ENCODE assay signal across 1 cellular context in the genomic region with DNA sequence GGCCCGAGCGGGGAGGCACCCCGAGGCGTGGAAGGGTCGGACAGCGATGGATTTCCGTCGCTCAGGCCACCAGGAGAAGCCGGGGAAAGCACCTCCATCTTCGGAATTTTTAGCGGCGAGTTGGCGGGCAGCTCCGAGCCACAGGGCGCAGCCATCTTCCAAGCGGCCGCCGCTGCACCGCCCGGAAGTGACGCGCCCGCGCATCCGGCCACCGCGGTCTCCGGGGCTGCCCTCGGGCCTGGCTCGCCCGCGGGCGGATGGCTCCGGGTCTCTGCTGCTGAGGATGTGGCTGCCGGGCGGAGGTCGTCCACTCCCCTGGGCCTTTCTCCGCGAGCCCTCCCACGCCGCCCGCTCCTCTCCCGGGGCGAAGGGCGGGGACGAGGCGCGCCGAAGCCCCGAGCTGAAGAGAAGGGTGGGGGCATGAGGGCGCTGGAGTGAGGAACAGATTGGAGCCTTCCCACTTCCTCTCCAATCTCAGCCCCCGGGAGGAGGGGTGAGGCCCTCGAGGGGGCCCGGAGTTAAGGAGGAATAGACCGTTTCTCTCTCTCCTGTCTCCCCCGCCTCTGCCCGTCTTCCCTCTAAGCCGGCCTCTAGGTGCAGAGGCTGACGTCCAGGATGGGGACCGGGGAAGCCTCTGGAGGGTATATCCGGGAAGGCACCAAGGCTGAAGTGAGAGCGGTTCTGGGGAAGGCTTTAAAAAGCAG.
TF ChIP-seq lines count a peak whose summit lies in the region.

A gene (minus strand): TSS at position 181 of the 704 bp plus-strand sequence. CDS start 26 bp downstream, at position 155.

TF ChIP-seq in HepG2, 621 proteins besides CTCF, POLR2A, EP300 and RAD21 (continued from another document and continues in another):
- TF ChIP-seq, protein P1, sequence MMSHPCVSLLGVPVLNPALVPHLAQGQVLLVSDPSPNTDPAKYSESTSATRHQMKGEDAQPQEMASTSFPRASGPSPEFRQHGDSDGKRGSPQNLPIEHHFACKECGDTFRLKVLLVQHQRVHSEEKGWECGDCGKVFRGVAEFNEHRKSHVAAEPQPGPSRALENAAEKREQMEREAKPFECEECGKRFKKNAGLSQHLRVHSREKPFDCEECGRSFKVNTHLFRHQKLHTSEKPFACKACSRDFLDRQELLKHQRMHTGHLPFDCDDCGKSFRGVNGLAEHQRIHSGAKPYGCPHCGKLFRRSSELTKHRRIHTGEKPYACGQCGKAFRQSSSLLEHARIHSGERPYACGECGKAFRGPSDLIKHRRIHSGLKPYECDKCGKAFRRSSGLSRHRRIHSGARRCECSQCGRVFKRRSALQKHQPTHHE (CRISPR knock-in tag; IDR thresholded peaks at IDR 0.05; ENCODE audit: borderline replicate concordance) = 0 out of 2 replicates have a peak, but pooled peaks have one; percentile 31
- TF ChIP-seq LCORL (IDR thresholded peaks at IDR 0.05) = no peak
- 0 out of 2 replicates have a peak, but pooled peaks have one; percentile 49 for TF ChIP-seq LCORL (CRISPR knock-in tag; IDR thresholded peaks at IDR 0.05)
- TF ChIP-seq ZNF598 (CRISPR knock-in tag; IDR thresholded peaks at IDR 0.05; ENCODE audit: borderline replicate concordance) = peak; percentile 60; the same call in 1 of the 2 replicates
- no peak for TF ChIP-seq ZNF644 (CRISPR knock-in tag; IDR thresholded peaks at IDR 0.05; ENCODE audit: low read depth)
- TF ChIP-seq, protein P2, sequence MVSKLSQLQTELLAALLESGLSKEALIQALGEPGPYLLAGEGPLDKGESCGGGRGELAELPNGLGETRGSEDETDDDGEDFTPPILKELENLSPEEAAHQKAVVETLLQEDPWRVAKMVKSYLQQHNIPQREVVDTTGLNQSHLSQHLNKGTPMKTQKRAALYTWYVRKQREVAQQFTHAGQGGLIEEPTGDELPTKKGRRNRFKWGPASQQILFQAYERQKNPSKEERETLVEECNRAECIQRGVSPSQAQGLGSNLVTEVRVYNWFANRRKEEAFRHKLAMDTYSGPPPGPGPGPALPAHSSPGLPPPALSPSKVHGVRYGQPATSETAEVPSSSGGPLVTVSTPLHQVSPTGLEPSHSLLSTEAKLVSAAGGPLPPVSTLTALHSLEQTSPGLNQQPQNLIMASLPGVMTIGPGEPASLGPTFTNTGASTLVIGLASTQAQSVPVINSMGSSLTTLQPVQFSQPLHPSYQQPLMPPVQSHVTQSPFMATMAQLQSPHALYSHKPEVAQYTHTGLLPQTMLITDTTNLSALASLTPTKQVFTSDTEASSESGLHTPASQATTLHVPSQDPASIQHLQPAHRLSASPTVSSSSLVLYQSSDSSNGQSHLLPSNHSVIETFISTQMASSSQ (IDR thresholded peaks at IDR 0.05; ENCODE audit: low read depth) = no peak
- TF ChIP-seq, protein P2 (CRISPR knock-in tag; IDR thresholded peaks at IDR 0.05; ENCODE audit: borderline replicate concordance) = no peak; the same call in 1 of the 2 replicates
- peak; percentile 98 for TF ChIP-seq YY1 (IDR thresholded peaks at IDR 0.05; ENCODE audit: insufficient read depth, insufficient replicate concordance, low read depth, low read length)
- TF ChIP-seq, protein P3, sequence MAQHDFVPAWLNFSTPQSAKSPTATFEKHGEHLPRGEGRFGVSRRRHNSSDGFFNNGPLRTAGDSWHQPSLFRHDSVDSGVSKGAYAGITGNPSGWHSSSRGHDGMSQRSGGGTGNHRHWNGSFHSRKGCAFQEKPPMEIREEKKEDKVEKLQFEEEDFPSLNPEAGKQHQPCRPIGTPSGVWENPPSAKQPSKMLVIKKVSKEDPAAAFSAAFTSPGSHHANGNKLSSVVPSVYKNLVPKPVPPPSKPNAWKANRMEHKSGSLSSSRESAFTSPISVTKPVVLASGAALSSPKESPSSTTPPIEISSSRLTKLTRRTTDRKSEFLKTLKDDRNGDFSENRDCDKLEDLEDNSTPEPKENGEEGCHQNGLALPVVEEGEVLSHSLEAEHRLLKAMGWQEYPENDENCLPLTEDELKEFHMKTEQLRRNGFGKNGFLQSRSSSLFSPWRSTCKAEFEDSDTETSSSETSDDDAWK (CRISPR knock-in tag; IDR thresholded peaks at IDR 0.05) = no peak
- TF ChIP-seq, protein P4, sequence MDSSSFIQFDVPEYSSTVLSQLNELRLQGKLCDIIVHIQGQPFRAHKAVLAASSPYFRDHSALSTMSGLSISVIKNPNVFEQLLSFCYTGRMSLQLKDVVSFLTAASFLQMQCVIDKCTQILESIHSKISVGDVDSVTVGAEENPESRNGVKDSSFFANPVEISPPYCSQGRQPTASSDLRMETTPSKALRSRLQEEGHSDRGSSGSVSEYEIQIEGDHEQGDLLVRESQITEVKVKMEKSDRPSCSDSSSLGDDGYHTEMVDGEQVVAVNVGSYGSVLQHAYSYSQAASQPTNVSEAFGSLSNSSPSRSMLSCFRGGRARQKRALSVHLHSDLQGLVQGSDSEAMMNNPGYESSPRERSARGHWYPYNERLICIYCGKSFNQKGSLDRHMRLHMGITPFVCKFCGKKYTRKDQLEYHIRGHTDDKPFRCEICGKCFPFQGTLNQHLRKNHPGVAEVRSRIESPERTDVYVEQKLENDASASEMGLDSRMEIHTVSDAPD (CRISPR knock-in tag; IDR thresholded peaks at IDR 0.05) = no peak
- TF ChIP-seq ZFP36 (IDR thresholded peaks at IDR 0.05; ENCODE audit: borderline replicate concordance, low read depth, low read length, partially characterized antibody) = no peak
- TF ChIP-seq BRD4 (CRISPR knock-in tag; IDR thresholded peaks at IDR 0.05) = peak; percentile 63; the same call in 1 of the 2 replicates
- TF ChIP-seq, protein P5, sequence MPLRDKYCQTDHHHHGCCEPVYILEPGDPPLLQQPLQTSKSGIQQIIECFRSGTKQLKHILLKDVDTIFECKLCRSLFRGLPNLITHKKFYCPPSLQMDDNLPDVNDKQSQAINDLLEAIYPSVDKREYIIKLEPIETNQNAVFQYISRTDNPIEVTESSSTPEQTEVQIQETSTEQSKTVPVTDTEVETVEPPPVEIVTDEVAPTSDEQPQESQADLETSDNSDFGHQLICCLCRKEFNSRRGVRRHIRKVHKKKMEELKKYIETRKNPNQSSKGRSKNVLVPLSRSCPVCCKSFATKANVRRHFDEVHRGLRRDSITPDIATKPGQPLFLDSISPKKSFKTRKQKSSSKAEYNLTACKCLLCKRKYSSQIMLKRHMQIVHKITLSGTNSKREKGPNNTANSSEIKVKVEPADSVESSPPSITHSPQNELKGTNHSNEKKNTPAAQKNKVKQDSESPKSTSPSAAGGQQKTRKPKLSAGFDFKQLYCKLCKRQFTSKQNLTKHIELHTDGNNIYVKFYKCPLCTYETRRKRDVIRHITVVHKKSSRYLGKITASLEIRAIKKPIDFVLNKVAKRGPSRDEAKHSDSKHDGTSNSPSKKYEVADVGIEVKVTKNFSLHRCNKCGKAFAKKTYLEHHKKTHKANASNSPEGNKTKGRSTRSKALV (CRISPR knock-in tag; IDR thresholded peaks at IDR 0.05) = no peak
- TF ChIP-seq ZNF160 (CRISPR knock-in tag; IDR thresholded peaks at IDR 0.05) = peak; percentile 78; the same call in 1 of the 2 replicates
- no peak for TF ChIP-seq MLLT10 (CRISPR knock-in tag; IDR thresholded peaks at IDR 0.05)
- TF ChIP-seq ZNF720 (CRISPR knock-in tag; IDR thresholded peaks at IDR 0.05) = no peak
- peak; percentile 69 for TF ChIP-seq HIVEP1 (CRISPR knock-in tag; IDR thresholded peaks at IDR 0.05)
- peak; percentile 61; the same call in 1 of the 2 replicates for TF ChIP-seq ZNF749 (CRISPR knock-in tag; IDR thresholded peaks at IDR 0.05; ENCODE audit: borderline replicate concordance)
- peak; percentile 76; the same call in 1 of the 2 replicates for TF ChIP-seq ZNF577 (CRISPR knock-in tag; IDR thresholded peaks at IDR 0.05; ENCODE audit: borderline replicate concordance, low read depth)
- peak; percentile 58; the same call in 1 of the 2 replicates for TF ChIP-seq FOXO1 (CRISPR knock-in tag; IDR thresholded peaks at IDR 0.05)
- no peak for TF ChIP-seq MIER3 (CRISPR knock-in tag; IDR thresholded peaks at IDR 0.05; ENCODE audit: borderline replicate concordance)
- 0 out of 2 replicates have a peak, but pooled peaks have one; percentile 43 for TF ChIP-seq MEF2D (CRISPR knock-in tag; IDR thresholded peaks at IDR 0.05)
- TF ChIP-seq, protein P6, sequence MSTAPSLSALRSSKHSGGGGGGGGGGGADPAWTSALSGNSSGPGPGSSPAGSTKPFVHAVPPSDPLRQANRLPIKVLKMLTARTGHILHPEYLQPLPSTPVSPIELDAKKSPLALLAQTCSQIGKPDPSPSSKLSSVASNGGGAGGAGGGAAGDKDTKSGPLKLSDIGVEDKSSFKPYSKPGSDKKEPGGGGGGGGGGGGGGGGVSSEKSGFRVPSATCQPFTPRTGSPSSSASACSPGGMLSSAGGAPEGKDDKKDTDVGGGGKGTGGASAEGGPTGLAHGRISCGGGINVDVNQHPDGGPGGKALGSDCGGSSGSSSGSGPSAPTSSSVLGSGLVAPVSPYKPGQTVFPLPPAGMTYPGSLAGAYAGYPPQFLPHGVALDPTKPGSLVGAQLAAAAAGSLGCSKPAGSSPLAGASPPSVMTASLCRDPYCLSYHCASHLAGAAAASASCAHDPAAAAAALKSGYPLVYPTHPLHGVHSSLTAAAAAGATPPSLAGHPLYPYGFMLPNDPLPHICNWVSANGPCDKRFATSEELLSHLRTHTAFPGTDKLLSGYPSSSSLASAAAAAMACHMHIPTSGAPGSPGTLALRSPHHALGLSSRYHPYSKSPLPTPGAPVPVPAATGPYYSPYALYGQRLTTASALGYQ (CRISPR knock-in tag; IDR thresholded peaks at IDR 0.05) = peak; percentile 26; the same call in 1 of the 2 replicates
- TF ChIP-seq ERF (CRISPR knock-in tag; IDR thresholded peaks at IDR 0.05) = 0 out of 2 replicates have a peak, but pooled peaks have one; percentile 50
- TF ChIP-seq SIN3B (IDR thresholded peaks at IDR 0.05; ENCODE audit: low read length) = peak; percentile 52; the same call in 1 of the 2 replicates
- TF ChIP-seq ZNF234 (CRISPR knock-in tag; conservative IDR thresholded peaks at IDR 0.05) = peak; percentile 67; the same call in 1 of the 2 replicates
- no peak; the same call in 1 of the 2 replicates for TF ChIP-seq ZNF766 (CRISPR knock-in tag; IDR thresholded peaks at IDR 0.05; ENCODE audit: borderline replicate concordance)
- no peak for TF ChIP-seq ZNF33A (CRISPR knock-in tag; IDR thresholded peaks at IDR 0.05; ENCODE audit: borderline replicate concordance)
- TF ChIP-seq CREB1 (IDR thresholded peaks at IDR 0.05) = peak; percentile 75; the same call in 1 of the 2 replicates
- peak; percentile 61; the same call in 1 of the 2 replicates for TF ChIP-seq CREB1 (CRISPR knock-in tag; IDR thresholded peaks at IDR 0.05)
- TF ChIP-seq ZNF839 (CRISPR knock-in tag; IDR thresholded peaks at IDR 0.05; ENCODE audit: borderline replicate concordance) = no peak; the same call in 1 of the 2 replicates
- TF ChIP-seq ETV5 (CRISPR knock-in tag; IDR thresholded peaks at IDR 0.05; ENCODE audit: borderline replicate concordance) = peak; percentile 77
- TF ChIP-seq ATF7-NPFF (CRISPR knock-in tag; IDR thresholded peaks at IDR 0.05; ENCODE audit: low read depth) = peak; percentile 86
- TF ChIP-seq ZNF121 (CRISPR knock-in tag; IDR thresholded peaks at IDR 0.05) = no peak
- TF ChIP-seq, protein P7, sequence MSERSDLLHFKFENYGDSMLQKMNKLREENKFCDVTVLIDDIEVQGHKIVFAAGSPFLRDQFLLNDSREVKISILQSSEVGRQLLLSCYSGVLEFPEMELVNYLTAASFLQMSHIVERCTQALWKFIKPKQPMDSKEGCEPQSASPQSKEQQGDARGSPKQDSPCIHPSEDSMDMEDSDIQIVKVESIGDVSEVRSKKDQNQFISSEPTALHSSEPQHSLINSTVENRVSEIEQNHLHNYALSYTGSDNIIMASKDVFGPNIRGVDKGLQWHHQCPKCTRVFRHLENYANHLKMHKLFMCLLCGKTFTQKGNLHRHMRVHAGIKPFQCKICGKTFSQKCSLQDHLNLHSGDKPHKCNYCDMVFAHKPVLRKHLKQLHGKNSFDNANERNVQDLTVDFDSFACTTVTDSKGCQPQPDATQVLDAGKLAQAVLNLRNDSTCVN (CRISPR knock-in tag; IDR thresholded peaks at IDR 0.05; ENCODE audit: borderline replicate concordance) = no peak
- 0 out of 2 replicates have a peak, but pooled peaks have one; percentile 25 for TF ChIP-seq ZNF703 (CRISPR knock-in tag; IDR thresholded peaks at IDR 0.05; ENCODE audit: borderline replicate concordance)
- no peak for TF ChIP-seq ZNF75D (CRISPR knock-in tag; IDR thresholded peaks at IDR 0.05; ENCODE audit: borderline replicate concordance)
- TF ChIP-seq SATB2 (CRISPR knock-in tag; IDR thresholded peaks at IDR 0.05) = 0 out of 2 replicates have a peak, but pooled peaks have one; percentile 11
- TF ChIP-seq ADNP (CRISPR knock-in tag; IDR thresholded peaks at IDR 0.05) = no peak
- no peak for TF ChIP-seq ZNF773 (CRISPR knock-in tag; IDR thresholded peaks at IDR 0.05; ENCODE audit: borderline replicate concordance)
- TF ChIP-seq, protein P8, sequence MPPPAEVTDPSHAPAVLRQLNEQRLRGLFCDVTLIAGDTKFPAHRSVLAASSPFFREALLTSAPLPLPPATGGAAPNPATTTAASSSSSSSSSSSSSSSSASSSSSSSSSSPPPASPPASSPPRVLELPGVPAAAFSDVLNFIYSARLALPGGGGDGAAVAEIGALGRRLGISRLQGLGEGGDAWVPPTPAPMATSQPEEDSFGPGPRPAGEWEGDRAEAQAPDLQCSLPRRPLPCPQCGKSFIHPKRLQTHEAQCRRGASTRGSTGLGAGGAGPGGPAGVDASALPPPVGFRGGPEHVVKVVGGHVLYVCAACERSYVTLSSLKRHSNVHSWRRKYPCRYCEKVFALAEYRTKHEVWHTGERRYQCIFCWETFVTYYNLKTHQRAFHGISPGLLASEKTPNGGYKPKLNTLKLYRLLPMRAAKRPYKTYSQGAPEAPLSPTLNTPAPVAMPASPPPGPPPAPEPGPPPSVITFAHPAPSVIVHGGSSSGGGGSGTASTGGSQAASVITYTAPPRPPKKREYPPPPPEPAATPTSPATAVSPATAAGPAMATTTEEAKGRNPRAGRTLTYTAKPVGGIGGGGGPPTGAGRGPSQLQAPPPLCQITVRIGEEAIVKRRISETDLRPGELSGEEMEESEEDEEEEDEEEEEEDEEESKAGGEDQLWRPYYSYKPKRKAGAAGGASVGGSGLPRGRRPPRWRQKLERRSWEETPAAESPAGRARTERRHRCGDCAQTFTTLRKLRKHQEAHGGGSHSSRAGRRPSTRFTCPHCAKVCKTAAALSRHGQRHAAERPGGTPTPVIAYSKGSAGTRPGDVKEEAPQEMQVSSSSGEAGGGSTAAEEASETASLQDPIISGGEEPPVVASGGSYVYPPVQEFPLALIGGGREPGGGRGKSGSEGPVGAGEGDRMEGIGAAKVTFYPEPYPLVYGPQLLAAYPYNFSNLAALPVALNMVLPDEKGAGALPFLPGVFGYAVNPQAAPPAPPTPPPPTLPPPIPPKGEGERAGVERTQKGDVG (CRISPR knock-in tag; IDR thresholded peaks at IDR 0.05; ENCODE audit: borderline replicate concordance) = no peak
- peak; percentile 78 for TF ChIP-seq ZNF547 (CRISPR knock-in tag; IDR thresholded peaks at IDR 0.05)
